Comparison of ENCODE assay signal across 12 cellular contexts in genomic region chr6:17628873-17629272, GRCh38. TPM values are rescaled to one million over a fixed set of nuclear protein-coding genes. Genes with fewer than 3 reads are reported as not detected.
DNase-seq lines count a peak whose midpoint lies in the region; ATAC-seq and TF ChIP-seq lines count a peak whose summit lies in the region.
"Had no signal": no experiment of that assay in that cellular context is flagged by ENCODE, and none has a peak within 500 bp of the region (broad histone marks: within the 10 kb centered on the region; RNA-seq: fewer than 3 reads in every experiment).

No MANE protein-coding gene starts in this region.

- H3K27ac Mint-ChIP-seq in CD4-positive, alpha-beta memory T cell: peak overlapping the region in 6 of 7 donors; percentile 5 to 85 (median 58)
- H3K27ac Mint-ChIP-seq in activated T-helper 1 cell treated with anti-CD3 and anti-CD28 coated beads, Interleukin-12 subunit alpha, Interleukin-12 subunit beta, Interleukin-2, Interleukin-4 antibody, amounts not matched to agents 30 ng/mL and 10 ng/mL and 1 ng/mL, durations not matched to agents 14 hours and 24 hours and 36 hours: peak overlapping the region; percentile 14
- no peak overlapping the region for H3K27ac Mint-ChIP-seq in WTC11

- no peak overlapping the region for H3K27ac ChIP-seq in CD4-positive, alpha-beta memory T cell (ENCODE audit: low read depth, low read length)
- no peak overlapping the region for H3K27ac ChIP-seq in coronary artery

- POLR2A ChIA-PET in CD4-positive, alpha-beta memory T cell (lab: Charles Lee; ENCODE audit: partially characterized antibody): interaction anchor here (2.4 kb wide), 1 partner anchor 28 kb away, joined by 8 read pairs; the partner anchor contains the start of gene FAM8A1
- POLR2A ChIA-PET in WTC11 (lab: Charles Lee): interaction anchor here (0.5 kb wide), 1 partner anchor 76 kb away, joined by 3 read pairs; no protein-coding TSS in a partner anchor

- H3K4me1 ChIP-seq in CD4-positive, alpha-beta memory T cell (ENCODE audit: insufficient read depth, low read length): peaks cover 24% of the 10 kb centered on the region

- CTCF ChIA-PET in CD4-positive, alpha-beta memory T cell (lab: Charles Lee; ENCODE audit: partially characterized antibody): interaction anchor here (1.5 kb wide), 1 partner anchor 72 kb away, joined by 4 read pairs; no protein-coding TSS in a partner anchor
- CTCF ChIA-PET in WTC11 (lab: Charles Lee): no interaction called here

- H3K4me3 Mint-ChIP-seq in CD4-positive, alpha-beta memory T cell: no peak overlapping the region
- H3K4me3 Mint-ChIP-seq in activated T-helper 1 cell treated with anti-CD3 and anti-CD28 coated beads, Interleukin-12 subunit alpha, Interleukin-12 subunit beta, Interleukin-2, Interleukin-4 antibody, amounts not matched to agents 30 ng/mL and 10 ng/mL and 1 ng/mL, durations not matched to agents 14 hours and 24 hours and 36 hours: no peak overlapping the region
- H3K4me3 Mint-ChIP-seq in WTC11: no peak overlapping the region

- H3K4me3 ChIP-seq in CD4-positive, alpha-beta memory T cell (ENCODE audit: low read length in 2 of 2): no peak overlapping the region
- H3K4me3 ChIP-seq in coronary artery: no peak overlapping the region
- H3K4me3 ChIP-seq: lung had no signal

- intact Hi-C loops in CD4-positive, alpha-beta memory T cell (cut with micrococcal nuclease): no loop called here
- intact Hi-C loops in activated T-helper 1 cell treated with anti-CD3 and anti-CD28 coated beads, Interleukin-12 subunit alpha, Interleukin-12 subunit beta, Interleukin-2, Interleukin-4 antibody, amounts not matched to agents 30 ng/mL and 10 ng/mL and 1 ng/mL, durations not matched to agents 14 hours and 24 hours and 36 hours (cut with micrococcal nuclease): no loop called here

- no peaks in the 10 kb centered on the region for H3K27me3 ChIP-seq in CD4-positive, alpha-beta memory T cell (ENCODE audit: insufficient read depth, low read length)

- TF ChIP-seq CTCF in coronary artery (IDR thresholded peaks at IDR 0.05): no peak
- TF ChIP-seq CTCF in WTC11 (IDR thresholded peaks at IDR 0.05): no peak

- H3K9me3 ChIP-seq in CD4-positive, alpha-beta memory T cell (ENCODE audit: control insufficient read depth in 1 of 2, low read length in 2 of 2): no peaks in the 10 kb centered on the region

- no peaks in the 10 kb centered on the region for H3K9me3 Mint-ChIP-seq in CD4-positive, alpha-beta memory T cell
- no peaks in the 10 kb centered on the region for H3K9me3 Mint-ChIP-seq in activated T-helper 1 cell treated with anti-CD3 and anti-CD28 coated beads, Interleukin-12 subunit alpha, Interleukin-12 subunit beta, Interleukin-2, Interleukin-4 antibody, amounts not matched to agents 30 ng/mL and 10 ng/mL and 1 ng/mL, durations not matched to agents 14 hours and 24 hours and 36 hours
- no peaks in the 10 kb centered on the region for H3K9me3 Mint-ChIP-seq in WTC11

- no peak for DNase-seq in CD4-positive, alpha-beta memory T cell
- no peak for DNase-seq in activated T-helper 1 cell treated with anti-CD3 and anti-CD28 coated beads, Interleukin-12 subunit alpha, Interleukin-12 subunit beta, Interleukin-2, Interleukin-4 antibody, amounts not matched to agents 30 ng/mL and 10 ng/mL and 1 ng/mL, durations not matched to agents 14 hours and 24 hours and 36 hours (ENCODE audit: low spot score)
- DNase-seq in KG1 (lab: John Stamatoyannopoulos, UW): no peak
- DNase-seq in kidney tubule cell (ENCODE audit: low spot score): no peak
- no peak for DNase-seq in coronary artery (ENCODE audit: low spot score)
- DNase-seq in WTC11 (ENCODE audit: low spot score): no peak
- DNase-seq: NCI-H1105, NCI-H774 had no signal

- H3K4me1 Mint-ChIP-seq in CD4-positive, alpha-beta memory T cell: peaks cover 17 to 41% (median 29%) of the 10 kb centered on the region in 4 donors
- H3K4me1 Mint-ChIP-seq in activated T-helper 1 cell treated with anti-CD3 and anti-CD28 coated beads, Interleukin-12 subunit alpha, Interleukin-12 subunit beta, Interleukin-2, Interleukin-4 antibody, amounts not matched to agents 30 ng/mL and 10 ng/mL and 1 ng/mL, durations not matched to agents 14 hours and 24 hours and 36 hours (ENCODE audit: low read depth): peaks cover 37% of the 10 kb centered on the region
- no peaks in the 10 kb centered on the region for H3K4me1 Mint-ChIP-seq in WTC11

- H3K36me3 Mint-ChIP-seq in CD4-positive, alpha-beta memory T cell: peaks cover 47 to 78% of the 10 kb centered on the region in 2 donors
- H3K36me3 Mint-ChIP-seq in activated T-helper 1 cell treated with anti-CD3 and anti-CD28 coated beads, Interleukin-12 subunit alpha, Interleukin-12 subunit beta, Interleukin-2, Interleukin-4 antibody, amounts not matched to agents 30 ng/mL and 10 ng/mL and 1 ng/mL, durations not matched to agents 14 hours and 24 hours and 36 hours (ENCODE audit: low read depth): peaks cover 53% of the 10 kb centered on the region
- H3K36me3 Mint-ChIP-seq in WTC11: peaks cover 72% of the 10 kb centered on the region

- no peaks in the 10 kb centered on the region for H3K27me3 Mint-ChIP-seq in CD4-positive, alpha-beta memory T cell
- no peaks in the 10 kb centered on the region for H3K27me3 Mint-ChIP-seq in activated T-helper 1 cell treated with anti-CD3 and anti-CD28 coated beads, Interleukin-12 subunit alpha, Interleukin-12 subunit beta, Interleukin-2, Interleukin-4 antibody, amounts not matched to agents 30 ng/mL and 10 ng/mL and 1 ng/mL, durations not matched to agents 14 hours and 24 hours and 36 hours (ENCODE audit: insufficient read depth)
- no peaks in the 10 kb centered on the region for H3K27me3 Mint-ChIP-seq in WTC11 (ENCODE audit: low read depth)

- H3K36me3 ChIP-seq in CD4-positive, alpha-beta memory T cell (ENCODE audit: insufficient read depth, low read length): peaks cover 66% of the 10 kb centered on the region

- peak; percentile 74 for ATAC-seq in GM19455 (IDR thresholded peaks at IDR 0.05; ENCODE audit: unreplicated experiment)
- ATAC-seq in HG03025 (IDR thresholded peaks at IDR 0.05; ENCODE audit: low FRiP score, unreplicated experiment): peak; percentile 84
- no peak for ATAC-seq in WTC11
- ATAC-seq: SK-N-SH treated with all-trans-retinoic acid at 6 μM for 48 hours had no signal

TF ChIP-seq in WTC11, 78 proteins besides CTCF, POLR2A, EP300 and RAD21:
- no peak for TF ChIP-seq USF2 (CRISPR knock-in tag; IDR thresholded peaks at IDR 0.05)
- TF ChIP-seq KAT7 (CRISPR knock-in tag; IDR thresholded peaks at IDR 0.05; ENCODE audit: borderline replicate concordance): no peak
- no peak for TF ChIP-seq MYBL2 (CRISPR knock-in tag; IDR thresholded peaks at IDR 0.05)
- TF ChIP-seq ERG (CRISPR knock-in tag; IDR thresholded peaks at IDR 0.05): no peak
- TF ChIP-seq ZMAT4 (CRISPR knock-in tag; IDR thresholded peaks at IDR 0.05): no peak
- TF ChIP-seq ZNF512 (CRISPR knock-in tag; IDR thresholded peaks at IDR 0.05; ENCODE audit: borderline replicate concordance): no peak

RNA-seq across cellular contexts. Expression of gene FAM8A1, which starts 28.8 kb away (rescaled TPM):
- total RNA-seq in CD4-positive, alpha-beta memory T cell: 10 to 100 TPM; 20.2 to 21.2 TPM
- polyA plus RNA-seq in CD4-positive, alpha-beta memory T cell: 1 to 10 TPM; 3.7 to 6.3 TPM
- total RNA-seq in activated T-helper 1 cell treated with anti-CD3 and anti-CD28 coated beads, Interleukin-12 subunit alpha, Interleukin-12 subunit beta, Interleukin-2, Interleukin-4 antibody, amounts not matched to agents 30 ng/mL and 10 ng/mL and 1 ng/mL, durations not matched to agents 14 hours and 24 hours and 36 hours: 4.5 and 4.6 TPM in 2 replicates
- total RNA-seq in WTC11 (2021): 8.5 to 10.3 TPM (median 9.4 TPM) in 3 replicates
